Comparison of ENCODE assay signal across 1 cellular context in the genomic region with DNA sequence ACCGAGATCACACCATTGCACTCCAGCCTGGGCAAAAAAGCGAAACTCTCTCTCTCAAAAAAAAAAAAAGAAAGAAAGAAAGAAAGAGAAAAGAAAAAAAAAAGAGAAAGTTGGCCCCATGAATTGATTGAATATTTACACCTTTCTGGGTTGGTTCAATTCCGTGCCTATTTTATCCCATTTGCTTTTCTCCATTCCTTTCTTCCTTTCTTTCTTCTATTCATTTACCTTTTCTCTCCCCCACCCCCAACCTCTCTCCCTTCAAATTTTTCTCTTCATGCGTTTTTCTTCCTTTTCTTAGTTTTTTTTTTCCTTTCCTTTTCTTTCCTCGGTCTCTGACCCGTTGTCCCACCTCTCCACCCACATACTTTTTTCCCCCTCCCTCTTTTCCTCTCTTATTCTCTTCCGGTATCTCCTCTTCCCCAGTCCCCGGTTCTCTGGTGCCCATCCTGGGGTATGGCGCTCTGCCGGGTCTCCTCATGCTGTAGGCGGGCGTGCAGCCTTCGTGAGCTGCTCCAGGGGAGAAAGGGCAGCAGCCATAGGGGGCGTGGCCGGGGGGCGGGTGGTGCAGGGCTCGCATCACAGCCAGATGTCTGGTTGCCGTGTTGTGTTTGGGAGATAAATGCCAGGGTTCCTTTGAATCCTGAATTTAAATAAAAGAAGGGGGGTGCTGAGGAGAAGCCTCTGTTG.
TF ChIP-seq lines count a peak whose summit lies in the region.

No MANE protein-coding gene starts in this region.

TF ChIP-seq in K562, 482 proteins besides CTCF, POLR2A, EP300 and RAD21 (continued from another document):
- TF ChIP-seq POLR2B (IDR thresholded peaks at IDR 0.05; ENCODE audit: low read depth, partially characterized antibody): no peak
